In genomic region chr10:70596860-70597809, GRCh38 we compare ENCODE assay signal across 19 cellular contexts. TPM values are rescaled to one million over a fixed set of nuclear protein-coding genes. Genes with fewer than 3 reads are reported as not detected.
DNase-seq lines count a peak whose midpoint lies in the region; ATAC-seq and TF ChIP-seq lines count a peak whose summit lies in the region.
"Had no signal": no experiment of that assay in that cellular context is flagged by ENCODE, and none has a peak within 500 bp of the region (broad histone marks: within the 10 kb centered on the region; RNA-seq: fewer than 3 reads in every experiment).

No MANE protein-coding gene starts in this region.

- H3K79me2 ChIP-seq in OCI-LY7 (ENCODE audit: insufficient read depth, low read depth, low read length) = no peaks in the 10 kb centered on the region
- H3K79me2 ChIP-seq: hepatocyte had no signal

- WGBS in lung, 2 donors = 83 to 88% methylated on average over 8 of the region's 8 CpGs
- WGBS in gastroesophageal sphincter (ENCODE audit: low coverage in 1 of 2), 2 donors = 62 to 85% methylated on average over 5 to 8 of the region's 8 CpGs

- peaks cover 57% of the 10 kb centered on the region for H3K36me3 Mint-ChIP-seq in CD8-positive, alpha-beta T cell
- H3K36me3 Mint-ChIP-seq in WTC11 = no peaks in the 10 kb centered on the region

- H3K4me3 Mint-ChIP-seq in CD8-positive, alpha-beta T cell = peak overlapping the region; percentile 4
- no peak overlapping the region for H3K4me3 Mint-ChIP-seq in WTC11
- H3K4me3 Mint-ChIP-seq: activated CD4-positive, alpha-beta T cell treated with anti-CD3 and anti-CD28 coated beads for 36 hours; HFFc6; T-helper 2 cell treated with Interferon-gamma antibody and Interleukin-4, amounts not matched to agents 5 μg/mL and 100 μg/mL, for 36 hours had no signal

- no peaks in the 10 kb centered on the region for H3K36me3 ChIP-seq in BE2C
- H3K36me3 ChIP-seq in CD8-positive, alpha-beta T cell (ENCODE audit: insufficient read depth, low read length) = peaks cover 32% of the 10 kb centered on the region
- H3K36me3 ChIP-seq in lung (ENCODE audit: control insufficient read depth in 2 of 2, insufficient read depth in 2 of 2, low read length in 2 of 2) = no peaks in the 10 kb centered on the region
- no peaks in the 10 kb centered on the region for H3K36me3 ChIP-seq in gastroesophageal sphincter
- no peaks in the 10 kb centered on the region for H3K36me3 ChIP-seq in OCI-LY7 (ENCODE audit: insufficient read depth, low read length)
- H3K36me3 ChIP-seq: BLaER1 treated with 17β-estradiol and CSF1 and Interleukin-3, amounts not matched to agents 10 nM and 100 nM; transverse colon had no signal

- H3K27ac ChIP-seq in CD8-positive, alpha-beta T cell (ENCODE audit: low read depth, low read length) = no peak overlapping the region
- H3K27ac ChIP-seq in lung (ENCODE audit: low read depth in 1 of 2, low read length in 1 of 2) (no peak overlapping the region), gastroesophageal sphincter (no peak overlapping the region), OCI-LY7 (ENCODE audit: low read depth, low read length, poor library complexity, severe bottlenecking) (no peak overlapping the region)
- H3K27ac ChIP-seq: BLaER1 treated with 17β-estradiol and CSF1 and Interleukin-3, amounts not matched to agents 10 nM and 100 nM; hepatocyte; transverse colon had no signal

- TF ChIP-seq POLR2A in gastroesophageal sphincter (IDR thresholded peaks at IDR 0.05) = no peak

- H3K27me3 Mint-ChIP-seq in CD8-positive, alpha-beta T cell (ENCODE audit: low read depth) = no peaks in the 10 kb centered on the region
- H3K27me3 Mint-ChIP-seq in WTC11 (ENCODE audit: low read depth) = no peaks in the 10 kb centered on the region; the same call in 1 of the 2 replicates
- H3K27me3 Mint-ChIP-seq: activated CD4-positive, alpha-beta T cell treated with anti-CD3 and anti-CD28 coated beads for 36 hours had no signal

- no peak overlapping the region for H3K4me2 ChIP-seq in OCI-LY7 (ENCODE audit: low read length)
- H3K4me2 ChIP-seq: hepatocyte, smooth muscle cell had no signal

- CTCF ChIA-PET in CD8-positive, alpha-beta T cell (lab: Charles Lee) = interaction anchor here (0.8 to 2.0 kb wide), 5 partner anchors 12 to 83 kb away, joined by 3 to 7 read pairs (median 4); no protein-coding TSS in a partner anchor
- CTCF ChIA-PET in WTC11 (lab: Charles Lee) = interaction anchor here (0.6 to 0.7 kb wide), 2 partner anchors 12 to 218 kb away, joined by 3 to 5 read pairs; no protein-coding TSS in a partner anchor
- CTCF ChIA-PET in OCI-LY7 (lab: Charles Lee; ENCODE audit: unreplicated experiment) = no interaction called here

- POLR2A ChIA-PET in CD8-positive, alpha-beta T cell (lab: Charles Lee) = interaction anchor here (1.2 kb wide), 2 partner anchors 12 to 19 kb away, joined by 4 to 5 read pairs; no protein-coding TSS in a partner anchor
- POLR2A ChIA-PET in WTC11 (lab: Charles Lee) = no interaction called here
- POLR2A ChIA-PET in OCI-LY7 (lab: Charles Lee) = interaction anchor here (0.6 kb wide), 2 partner anchors 134 to 220 kb away, joined by 3 read pairs; no protein-coding TSS in a partner anchor

- no peak for TF ChIP-seq EP300 in gastroesophageal sphincter (IDR thresholded peaks at IDR 0.05)

- H3K27me3 ChIP-seq in BE2C (no peaks in the 10 kb centered on the region), lung (ENCODE audit: control insufficient read depth, insufficient read depth) (no peaks in the 10 kb centered on the region), gastroesophageal sphincter (no peaks in the 10 kb centered on the region)
- H3K27me3 ChIP-seq in CD8-positive, alpha-beta T cell (ENCODE audit: insufficient read depth, low read length) = no peaks in the 10 kb centered on the region
- H3K27me3 ChIP-seq: BLaER1 treated with 17β-estradiol and CSF1 and Interleukin-3, amounts not matched to agents 10 nM and 100 nM; hepatocyte; transverse colon had no signal

- peaks cover 3% of the 10 kb centered on the region for H3K4me1 ChIP-seq in BE2C
- H3K4me1 ChIP-seq in CD8-positive, alpha-beta T cell (ENCODE audit: insufficient read depth, low read length) = peaks cover 54% of the 10 kb centered on the region
- H3K4me1 ChIP-seq in lung (ENCODE audit: control insufficient read depth in 2 of 2, insufficient read depth in 2 of 2, low read length in 2 of 2) = no peaks in the 10 kb centered on the region
- no peaks in the 10 kb centered on the region for H3K4me1 ChIP-seq in gastroesophageal sphincter
- H3K4me1 ChIP-seq in OCI-LY7 (ENCODE audit: insufficient read depth, low read length, poor library complexity, severe bottlenecking) = peaks cover 11% of the 10 kb centered on the region
- H3K4me1 ChIP-seq: transverse colon had no signal

- no peak for ATAC-seq in CD8-positive, alpha-beta T cell
- ATAC-seq in WTC11 = no peak
- ATAC-seq in lung (ENCODE audit: insufficient read depth, low FRiP score) = no peak
- no peak for ATAC-seq in gastroesophageal sphincter
- ATAC-seq: activated CD4-positive, alpha-beta T cell treated with anti-CD3 and anti-CD28 coated beads for 36 hours; activated naive CD4-positive, alpha-beta T cell treated with anti-CD3 and anti-CD28 coated beads, Interleukin-2, amount 50 U/mL, for 72 hours had no signal

- no TSS peak for BruUV-seq in OCI-LY7 (replicated peaks; lab: Mats Ljungman, UMichigan)

- H3K4me1 Mint-ChIP-seq in CD8-positive, alpha-beta T cell (ENCODE audit: low read depth) = peaks cover 81% of the 10 kb centered on the region
- H3K4me1 Mint-ChIP-seq in WTC11 = peaks cover 15% of the 10 kb centered on the region

- TF ChIP-seq CTCF in BE2C (IDR thresholded peaks at IDR 0.05; ENCODE audit: low read depth, low read length) = no peak
- no peak for TF ChIP-seq CTCF in CD8-positive, alpha-beta T cell (IDR thresholded peaks at IDR 0.05)
- no peak for TF ChIP-seq CTCF in WTC11 (IDR thresholded peaks at IDR 0.05)
- TF ChIP-seq CTCF in lung (IDR thresholded peaks at IDR 0.05; ENCODE audit: control extremely low read depth, extremely low read depth) = no peak
- TF ChIP-seq CTCF in gastroesophageal sphincter (IDR thresholded peaks at IDR 0.05) = no peak
- TF ChIP-seq CTCF in OCI-LY7 (conservative IDR thresholded peaks at IDR 0.05; ENCODE audit: low read length) = no peak

- no peak overlapping the region for H3K4me3 ChIP-seq in BE2C (ENCODE audit: low read depth, low read length)
- H3K4me3 ChIP-seq in CD8-positive, alpha-beta T cell (ENCODE audit: low read depth, low read length) = no peak overlapping the region
- no peak overlapping the region for H3K4me3 ChIP-seq in lung
- no peak overlapping the region for H3K4me3 ChIP-seq in gastroesophageal sphincter
- H3K4me3 ChIP-seq in OCI-LY7 (ENCODE audit: low read depth, low read length, poor library complexity, severe bottlenecking) = no peak overlapping the region
- H3K4me3 ChIP-seq: BLaER1 treated with 17β-estradiol and CSF1 and Interleukin-3, amounts not matched to agents 10 nM and 100 nM; hepatocyte; smooth muscle cell; transverse colon had no signal

- intact Hi-C loops in CD8-positive, alpha-beta T cell (cut with DNase I, micrococcal nuclease) = no loop called here
- intact Hi-C loops in OCI-LY7 (cut with micrococcal nuclease; ENCODE audit: unreplicated experiment) = no loop called here

- peak overlapping the region; percentile 75 for H3K27ac Mint-ChIP-seq in CD8-positive, alpha-beta T cell
- 0 out of 2 replicates have a peak overlapping the region, but pooled peaks have one; percentile 8 for H3K27ac Mint-ChIP-seq in WTC11
- H3K27ac Mint-ChIP-seq: activated CD4-positive, alpha-beta T cell treated with anti-CD3 and anti-CD28 coated beads for 36 hours; activated naive CD4-positive, alpha-beta T cell treated with anti-CD3 and anti-CD28 coated beads, Interleukin-2, amount 50 U/mL, for 72 hours; HFFc6; T-helper 2 cell treated with Interferon-gamma antibody and Interleukin-4, amounts not matched to agents 5 μg/mL and 100 μg/mL, for 36 hours had no signal

- H3K9me3 Mint-ChIP-seq in CD8-positive, alpha-beta T cell = no peaks in the 10 kb centered on the region
- no peaks in the 10 kb centered on the region for H3K9me3 Mint-ChIP-seq in WTC11
- H3K9me3 Mint-ChIP-seq: activated naive CD4-positive, alpha-beta T cell treated with anti-CD3 and anti-CD28 coated beads, Interleukin-2, amount 50 U/mL, for 72 hours; HFFc6; T-helper 2 cell treated with Interferon-gamma antibody and Interleukin-4, amounts not matched to agents 5 μg/mL and 100 μg/mL, for 36 hours had no signal

- H3K9me3 ChIP-seq in BE2C (no peaks in the 10 kb centered on the region), lung (ENCODE audit: control insufficient read depth in 2 of 2, insufficient read depth in 1 of 2, low read length in 1 of 2) (no peaks in the 10 kb centered on the region), gastroesophageal sphincter (no peaks in the 10 kb centered on the region), OCI-LY7 (ENCODE audit: low read length) (no peaks in the 10 kb centered on the region)
- H3K9me3 ChIP-seq in CD8-positive, alpha-beta T cell (ENCODE audit: low read length) = no peaks in the 10 kb centered on the region
- H3K9me3 ChIP-seq: BLaER1 treated with 17β-estradiol and CSF1 and Interleukin-3, amounts not matched to agents 10 nM and 100 nM; transverse colon had no signal

- DNase-seq in BE2C (peak; percentile 65), WTC11 (ENCODE audit: low spot score) (no peak), lung (ENCODE audit: low spot score) (peak; percentile 23), OCI-LY7 (ENCODE audit: low spot score) (no peak), C1 segment of cervical spinal cord (lab: John Stamatoyannopoulos, UW) (no peak)
- DNase-seq in CD8-positive, alpha-beta T cell = peak in 1 of 7 experiments; percentile 46
- DNase-seq: activated CD4-positive, alpha-beta T cell treated with anti-CD3 and anti-CD28 coated beads for 36 hours; HFFc6; kidney glomerular epithelial cell; MM.1S; Right ventricle myocardium superior; transverse colon had no signal

- no peaks in the 10 kb centered on the region for H3K9me2 ChIP-seq in OCI-LY7 (ENCODE audit: insufficient read depth, low read length)

- H2AFZ ChIP-seq in OCI-LY7 (ENCODE audit: low read length) = no peak overlapping the region
- H2AFZ ChIP-seq: hepatocyte had no signal

- H4K20me1 ChIP-seq in OCI-LY7 (ENCODE audit: insufficient read depth, low read length) = no peaks in the 10 kb centered on the region

TF ChIP-seq in WTC11, 78 proteins besides CTCF, POLR2A, EP300 and RAD21 (continues in another document):
- TF ChIP-seq ELF4 (CRISPR knock-in tag; IDR thresholded peaks at IDR 0.05; ENCODE audit: low read depth) (no peak), CREB1 (CRISPR knock-in tag; IDR thresholded peaks at IDR 0.05) (no peak), ETV6 (CRISPR knock-in tag; IDR thresholded peaks at IDR 0.05) (no peak)

RNA-seq across cellular contexts. Expression of gene PRF1, which starts 5.4 kb away (rescaled TPM):
- not detected for polyA plus RNA-seq in BE2C (2012; ENCODE audit: insufficient read depth, insufficient read length, low read depth)
- 10 to 100 TPM; 56.4 to 57.3 TPM for total RNA-seq in CD8-positive, alpha-beta T cell
- total RNA-seq in WTC11 (2021) (0.11 to 0.18 TPM (median 0.16 TPM) in 3 replicates), lung (1 to 10 TPM; 5.1 to 9.4 TPM), gastroesophageal sphincter (1 to 10 TPM in 2 of 4 donors, under 1 TPM in 1, not detected in 1; 0.96 to 3.9 (median 2.0) TPM), OCI-LY7 (2022) (5.8 and 6.3 TPM in 2 replicates)
- polyA plus RNA-seq in lung = 10 to 100 TPM in 1 of 2 donors, 1 to 10 TPM in 1; 3.2 to 11.5 TPM
- total RNA-seq in OCI-LY7 (2014; rRNA removed; shearing (Covaris generic)) = 4.6 and 7.0 TPM in 2 replicates
- total RNA-seq: fibroblast of lung, hepatocyte, HFFc6, smooth muscle cell had no signal
- polyA plus RNA-seq: fibroblast of lung, hepatocyte, smooth muscle cell had no signal

Comparison
In these comparisons a context has a peak if more than half of its experiments do, and no peak if none do; other contexts are left out.
1. DNase-seq: peak in BE2C (single experiment) and lung (single experiment); none in WTC11 (single experiment), OCI-LY7 (single experiment) and C1 segment of cervical spinal cord (0 of 14).
2. RNA of gene PRF1, which starts 5.4 kb away (total RNA-seq): 56.4 to 57.3 TPM in CD8-positive, alpha-beta T cell; 5.1 to 9.4 TPM in lung, 4.6 to 7.0 TPM in OCI-LY7, 0.96 to 3.9 TPM in gastroesophageal sphincter and 0.11 to 0.18 TPM in WTC11; every median in the first group is over 4 times any median in the second.